Comparison of ENCODE assay signal across 1 cellular context in genomic region chr9:36128331-36128730, GRCh38.
TF ChIP-seq lines count a peak whose summit lies in the region.

No MANE protein-coding gene starts in this region.

TF ChIP-seq in GM23338, 12 proteins besides CTCF, POLR2A, EP300 and RAD21:
- TF ChIP-seq EZH2phosphoT487 (IDR thresholded peaks at IDR 0.05; ENCODE audit: unreplicated experiment): no peak
- TF ChIP-seq, protein P1, sequence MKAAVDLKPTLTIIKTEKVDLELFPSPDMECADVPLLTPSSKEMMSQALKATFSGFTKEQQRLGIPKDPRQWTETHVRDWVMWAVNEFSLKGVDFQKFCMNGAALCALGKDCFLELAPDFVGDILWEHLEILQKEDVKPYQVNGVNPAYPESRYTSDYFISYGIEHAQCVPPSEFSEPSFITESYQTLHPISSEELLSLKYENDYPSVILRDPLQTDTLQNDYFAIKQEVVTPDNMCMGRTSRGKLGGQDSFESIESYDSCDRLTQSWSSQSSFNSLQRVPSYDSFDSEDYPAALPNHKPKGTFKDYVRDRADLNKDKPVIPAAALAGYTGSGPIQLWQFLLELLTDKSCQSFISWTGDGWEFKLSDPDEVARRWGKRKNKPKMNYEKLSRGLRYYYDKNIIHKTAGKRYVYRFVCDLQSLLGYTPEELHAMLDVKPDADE (IDR thresholded peaks at IDR 0.05): no peak
- TF ChIP-seq EZH2 (IDR thresholded peaks at IDR 0.05; ENCODE audit: low read depth, unreplicated experiment): no peak
- TF ChIP-seq POLR2AphosphoS5 (IDR thresholded peaks at IDR 0.05; ENCODE audit: low read depth): no peak
- TF ChIP-seq JUNB (IDR thresholded peaks at IDR 0.05; ENCODE audit: unreplicated experiment): no peak
- no peak for TF ChIP-seq ZNF114 (CRISPR knock-in tag; IDR thresholded peaks at IDR 0.05)
- no peak for TF ChIP-seq ZNF331 (CRISPR knock-in tag; IDR thresholded peaks at IDR 0.05; ENCODE audit: low read depth)
- TF ChIP-seq STAT1 (IDR thresholded peaks at IDR 0.05; ENCODE audit: unreplicated experiment): no peak
- TF ChIP-seq ZNF462 (CRISPR knock-in tag; IDR thresholded peaks at IDR 0.05): no peak
- TF ChIP-seq CREB1 (CRISPR knock-in tag; IDR thresholded peaks at IDR 0.05; ENCODE audit: low read depth): no peak
- TF ChIP-seq, protein P2, sequence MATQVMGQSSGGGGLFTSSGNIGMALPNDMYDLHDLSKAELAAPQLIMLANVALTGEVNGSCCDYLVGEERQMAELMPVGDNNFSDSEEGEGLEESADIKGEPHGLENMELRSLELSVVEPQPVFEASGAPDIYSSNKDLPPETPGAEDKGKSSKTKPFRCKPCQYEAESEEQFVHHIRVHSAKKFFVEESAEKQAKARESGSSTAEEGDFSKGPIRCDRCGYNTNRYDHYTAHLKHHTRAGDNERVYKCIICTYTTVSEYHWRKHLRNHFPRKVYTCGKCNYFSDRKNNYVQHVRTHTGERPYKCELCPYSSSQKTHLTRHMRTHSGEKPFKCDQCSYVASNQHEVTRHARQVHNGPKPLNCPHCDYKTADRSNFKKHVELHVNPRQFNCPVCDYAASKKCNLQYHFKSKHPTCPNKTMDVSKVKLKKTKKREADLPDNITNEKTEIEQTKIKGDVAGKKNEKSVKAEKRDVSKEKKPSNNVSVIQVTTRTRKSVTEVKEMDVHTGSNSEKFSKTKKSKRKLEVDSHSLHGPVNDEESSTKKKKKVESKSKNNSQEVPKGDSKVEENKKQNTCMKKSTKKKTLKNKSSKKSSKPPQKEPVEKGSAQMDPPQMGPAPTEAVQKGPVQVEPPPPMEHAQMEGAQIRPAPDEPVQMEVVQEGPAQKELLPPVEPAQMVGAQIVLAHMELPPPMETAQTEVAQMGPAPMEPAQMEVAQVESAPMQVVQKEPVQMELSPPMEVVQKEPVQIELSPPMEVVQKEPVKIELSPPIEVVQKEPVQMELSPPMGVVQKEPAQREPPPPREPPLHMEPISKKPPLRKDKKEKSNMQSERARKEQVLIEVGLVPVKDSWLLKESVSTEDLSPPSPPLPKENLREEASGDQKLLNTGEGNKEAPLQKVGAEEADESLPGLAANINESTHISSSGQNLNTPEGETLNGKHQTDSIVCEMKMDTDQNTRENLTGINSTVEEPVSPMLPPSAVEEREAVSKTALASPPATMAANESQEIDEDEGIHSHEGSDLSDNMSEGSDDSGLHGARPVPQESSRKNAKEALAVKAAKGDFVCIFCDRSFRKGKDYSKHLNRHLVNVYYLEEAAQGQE (IDR thresholded peaks at IDR 0.05; ENCODE audit: unreplicated experiment): no peak
- no peak for TF ChIP-seq NANOG (IDR thresholded peaks at IDR 0.05; ENCODE audit: borderline replicate concordance)
TF ChIP-seq in GM23338: peak in this region for 0.
